In the genomic region with DNA sequence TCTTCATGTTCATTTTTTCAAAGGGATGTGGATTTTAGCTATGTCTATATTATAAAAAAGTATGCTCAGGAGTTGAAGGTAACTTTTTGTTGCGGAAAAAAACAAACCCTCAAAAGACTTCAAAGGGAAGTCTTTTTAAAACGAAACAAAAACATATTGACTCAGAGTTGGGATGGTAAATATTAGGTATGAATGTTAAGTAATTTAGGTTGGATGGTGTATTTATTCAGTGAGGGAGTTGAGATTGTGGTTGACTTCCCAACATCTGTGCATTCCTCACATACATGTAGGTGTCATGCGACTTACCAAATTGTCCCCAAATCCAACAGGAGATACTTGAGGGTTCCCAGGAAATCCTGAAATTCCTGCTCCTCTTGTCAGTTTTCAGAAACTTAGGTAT, we compare ENCODE assay signal across 1 cellular context.
TF ChIP-seq lines count a peak whose summit lies in the region.

No MANE protein-coding gene starts in this region.

TF ChIP-seq in HepG2, 621 proteins besides CTCF, POLR2A, EP300 and RAD21 (continued from another document and continues in another):
- TF ChIP-seq, protein P1, sequence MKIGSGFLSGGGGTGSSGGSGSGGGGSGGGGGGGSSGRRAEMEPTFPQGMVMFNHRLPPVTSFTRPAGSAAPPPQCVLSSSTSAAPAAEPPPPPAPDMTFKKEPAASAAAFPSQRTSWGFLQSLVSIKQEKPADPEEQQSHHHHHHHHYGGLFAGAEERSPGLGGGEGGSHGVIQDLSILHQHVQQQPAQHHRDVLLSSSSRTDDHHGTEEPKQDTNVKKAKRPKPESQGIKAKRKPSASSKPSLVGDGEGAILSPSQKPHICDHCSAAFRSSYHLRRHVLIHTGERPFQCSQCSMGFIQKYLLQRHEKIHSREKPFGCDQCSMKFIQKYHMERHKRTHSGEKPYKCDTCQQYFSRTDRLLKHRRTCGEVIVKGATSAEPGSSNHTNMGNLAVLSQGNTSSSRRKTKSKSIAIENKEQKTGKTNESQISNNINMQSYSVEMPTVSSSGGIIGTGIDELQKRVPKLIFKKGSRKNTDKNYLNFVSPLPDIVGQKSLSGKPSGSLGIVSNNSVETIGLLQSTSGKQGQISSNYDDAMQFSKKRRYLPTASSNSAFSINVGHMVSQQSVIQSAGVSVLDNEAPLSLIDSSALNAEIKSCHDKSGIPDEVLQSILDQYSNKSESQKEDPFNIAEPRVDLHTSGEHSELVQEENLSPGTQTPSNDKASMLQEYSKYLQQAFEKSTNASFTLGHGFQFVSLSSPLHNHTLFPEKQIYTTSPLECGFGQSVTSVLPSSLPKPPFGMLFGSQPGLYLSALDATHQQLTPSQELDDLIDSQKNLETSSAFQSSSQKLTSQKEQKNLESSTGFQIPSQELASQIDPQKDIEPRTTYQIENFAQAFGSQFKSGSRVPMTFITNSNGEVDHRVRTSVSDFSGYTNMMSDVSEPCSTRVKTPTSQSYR (CRISPR knock-in tag; IDR thresholded peaks at IDR 0.05; ENCODE audit: borderline replicate concordance): peak; percentile 45; the same call in 1 of the 2 replicates
- TF ChIP-seq HHEX (CRISPR knock-in tag; IDR thresholded peaks at IDR 0.05) (peak; percentile 76), MED1 (CRISPR knock-in tag; IDR thresholded peaks at IDR 0.05) (peak; percentile 93), ZNF747 (CRISPR knock-in tag; IDR thresholded peaks at IDR 0.05; ENCODE audit: borderline replicate concordance) (0 out of 2 replicates have a peak, but pooled peaks have one; percentile 35), ZNF773 (CRISPR knock-in tag; IDR thresholded peaks at IDR 0.05; ENCODE audit: borderline replicate concordance) (no peak), ZBTB3 (CRISPR knock-in tag; IDR thresholded peaks at IDR 0.05; ENCODE audit: borderline replicate concordance, low read depth) (no peak), ETV5 (CRISPR knock-in tag; IDR thresholded peaks at IDR 0.05; ENCODE audit: borderline replicate concordance) (peak; percentile 78; the same call in 1 of the 2 replicates), NCOA2 (CRISPR knock-in tag; IDR thresholded peaks at IDR 0.05) (peak; percentile 98), KAT8 (CRISPR knock-in tag; IDR thresholded peaks at IDR 0.05) (peak; percentile 80), ZNF331 (CRISPR knock-in tag; IDR thresholded peaks at IDR 0.05) (peak; percentile 70; the same call in 1 of the 2 replicates), TBX3 (IDR thresholded peaks at IDR 0.05; ENCODE audit: borderline replicate concordance) (peak; percentile 96), MAZ (IDR thresholded peaks at IDR 0.05; ENCODE audit: borderline replicate concordance, low read depth, low read length) (no peak), MAZ (CRISPR knock-in tag; IDR thresholded peaks at IDR 0.05; ENCODE audit: low read depth) (peak; percentile 40; the same call in 1 of the 2 replicates), ZSCAN9 (CRISPR knock-in tag; IDR thresholded peaks at IDR 0.05; ENCODE audit: borderline replicate concordance) (peak; percentile 62; the same call in 1 of the 2 replicates), MBD4 (IDR thresholded peaks at IDR 0.05; ENCODE audit: borderline replicate concordance, low read length) (peak; percentile 98), ELF4 (CRISPR knock-in tag; IDR thresholded peaks at IDR 0.05; ENCODE audit: borderline replicate concordance) (0 out of 2 replicates have a peak, but pooled peaks have one; percentile 36), FOSL2 (CRISPR knock-in tag; IDR thresholded peaks at IDR 0.05) (peak; percentile 69), MEIS1 (CRISPR knock-in tag; IDR thresholded peaks at IDR 0.05; ENCODE audit: borderline replicate concordance) (no peak), NKX3-1 (CRISPR knock-in tag; IDR thresholded peaks at IDR 0.05) (peak; percentile 50; the same call in 1 of the 2 replicates), HNF4A (CRISPR knock-in tag; IDR thresholded peaks at IDR 0.05) (peak; percentile 58), FOXK2 (IDR thresholded peaks at IDR 0.05) (no peak), SIX1 (CRISPR knock-in tag; IDR thresholded peaks at IDR 0.05; ENCODE audit: borderline replicate concordance) (peak; percentile 69; the same call in 1 of the 2 replicates), GATAD2A (CRISPR knock-in tag; IDR thresholded peaks at IDR 0.05) (peak; percentile 96), TEAD3 (CRISPR knock-in tag; optimal IDR thresholded peaks at IDR 0.05; ENCODE audit: borderline replicate concordance) (peak; percentile 98), RFXAP (CRISPR knock-in tag; IDR thresholded peaks at IDR 0.05; ENCODE audit: borderline replicate concordance) (0 out of 2 replicates have a peak, but pooled peaks have one; percentile 25), RBM39 (IDR thresholded peaks at IDR 0.05; ENCODE audit: low read depth, low read length, poor library complexity, severe bottlenecking) (no peak), KLF6 (CRISPR knock-in tag; IDR thresholded peaks at IDR 0.05) (peak; percentile 46; the same call in 1 of the 2 replicates), HOXA5 (CRISPR knock-in tag; IDR thresholded peaks at IDR 0.05) (peak; percentile 57; the same call in 1 of the 2 replicates), KDM5B (CRISPR knock-in tag; IDR thresholded peaks at IDR 0.05; ENCODE audit: borderline replicate concordance) (no peak)
- TF ChIP-seq, protein P2, sequence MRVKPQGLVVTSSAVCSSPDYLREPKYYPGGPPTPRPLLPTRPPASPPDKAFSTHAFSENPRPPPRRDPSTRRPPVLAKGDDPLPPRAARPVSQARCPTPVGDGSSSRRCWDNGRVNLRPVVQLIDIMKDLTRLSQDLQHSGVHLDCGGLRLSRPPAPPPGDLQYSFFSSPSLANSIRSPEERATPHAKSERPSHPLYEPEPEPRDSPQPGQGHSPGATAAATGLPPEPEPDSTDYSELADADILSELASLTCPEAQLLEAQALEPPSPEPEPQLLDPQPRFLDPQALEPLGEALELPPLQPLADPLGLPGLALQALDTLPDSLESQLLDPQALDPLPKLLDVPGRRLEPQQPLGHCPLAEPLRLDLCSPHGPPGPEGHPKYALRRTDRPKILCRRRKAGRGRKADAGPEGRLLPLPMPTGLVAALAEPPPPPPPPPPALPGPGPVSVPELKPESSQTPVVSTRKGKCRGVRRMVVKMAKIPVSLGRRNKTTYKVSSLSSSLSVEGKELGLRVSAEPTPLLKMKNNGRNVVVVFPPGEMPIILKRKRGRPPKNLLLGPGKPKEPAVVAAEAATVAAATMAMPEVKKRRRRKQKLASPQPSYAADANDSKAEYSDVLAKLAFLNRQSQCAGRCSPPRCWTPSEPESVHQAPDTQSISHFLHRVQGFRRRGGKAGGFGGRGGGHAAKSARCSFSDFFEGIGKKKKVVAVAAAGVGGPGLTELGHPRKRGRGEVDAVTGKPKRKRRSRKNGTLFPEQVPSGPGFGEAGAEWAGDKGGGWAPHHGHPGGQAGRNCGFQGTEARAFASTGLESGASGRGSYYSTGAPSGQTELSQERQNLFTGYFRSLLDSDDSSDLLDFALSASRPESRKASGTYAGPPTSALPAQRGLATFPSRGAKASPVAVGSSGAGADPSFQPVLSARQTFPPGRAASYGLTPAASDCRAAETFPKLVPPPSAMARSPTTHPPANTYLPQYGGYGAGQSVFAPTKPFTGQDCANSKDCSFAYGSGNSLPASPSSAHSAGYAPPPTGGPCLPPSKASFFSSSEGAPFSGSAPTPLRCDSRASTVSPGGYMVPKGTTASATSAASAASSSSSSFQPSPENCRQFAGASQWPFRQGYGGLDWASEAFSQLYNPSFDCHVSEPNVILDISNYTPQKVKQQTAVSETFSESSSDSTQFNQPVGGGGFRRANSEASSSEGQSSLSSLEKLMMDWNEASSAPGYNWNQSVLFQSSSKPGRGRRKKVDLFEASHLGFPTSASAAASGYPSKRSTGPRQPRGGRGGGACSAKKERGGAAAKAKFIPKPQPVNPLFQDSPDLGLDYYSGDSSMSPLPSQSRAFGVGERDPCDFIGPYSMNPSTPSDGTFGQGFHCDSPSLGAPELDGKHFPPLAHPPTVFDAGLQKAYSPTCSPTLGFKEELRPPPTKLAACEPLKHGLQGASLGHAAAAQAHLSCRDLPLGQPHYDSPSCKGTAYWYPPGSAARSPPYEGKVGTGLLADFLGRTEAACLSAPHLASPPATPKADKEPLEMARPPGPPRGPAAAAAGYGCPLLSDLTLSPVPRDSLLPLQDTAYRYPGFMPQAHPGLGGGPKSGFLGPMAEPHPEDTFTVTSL (CRISPR knock-in tag; IDR thresholded peaks at IDR 0.05; ENCODE audit: borderline replicate concordance): peak; percentile 96
- TF ChIP-seq, protein P3, sequence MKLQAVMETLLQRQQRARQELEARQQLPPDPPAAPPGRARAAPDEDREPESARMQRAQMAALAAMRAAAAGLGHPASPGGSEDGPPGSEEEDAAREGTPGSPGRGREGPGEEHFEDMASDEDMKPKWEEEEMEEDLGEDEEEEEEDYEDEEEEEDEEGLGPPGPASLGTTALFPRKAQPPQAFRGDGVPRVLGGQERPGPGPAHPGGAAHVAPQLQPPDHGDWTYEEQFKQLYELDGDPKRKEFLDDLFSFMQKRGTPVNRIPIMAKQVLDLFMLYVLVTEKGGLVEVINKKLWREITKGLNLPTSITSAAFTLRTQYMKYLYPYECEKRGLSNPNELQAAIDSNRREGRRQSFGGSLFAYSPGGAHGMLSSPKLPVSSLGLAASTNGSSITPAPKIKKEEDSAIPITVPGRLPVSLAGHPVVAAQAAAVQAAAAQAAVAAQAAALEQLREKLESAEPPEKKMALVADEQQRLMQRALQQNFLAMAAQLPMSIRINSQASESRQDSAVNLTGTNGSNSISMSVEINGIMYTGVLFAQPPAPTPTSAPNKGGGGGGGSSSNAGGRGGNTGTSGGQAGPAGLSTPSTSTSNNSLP (IDR thresholded peaks at IDR 0.05; ENCODE audit: low read depth, low read length): peak; percentile 77; the same call in 1 of the 2 replicates
- TF ChIP-seq, protein P4, sequence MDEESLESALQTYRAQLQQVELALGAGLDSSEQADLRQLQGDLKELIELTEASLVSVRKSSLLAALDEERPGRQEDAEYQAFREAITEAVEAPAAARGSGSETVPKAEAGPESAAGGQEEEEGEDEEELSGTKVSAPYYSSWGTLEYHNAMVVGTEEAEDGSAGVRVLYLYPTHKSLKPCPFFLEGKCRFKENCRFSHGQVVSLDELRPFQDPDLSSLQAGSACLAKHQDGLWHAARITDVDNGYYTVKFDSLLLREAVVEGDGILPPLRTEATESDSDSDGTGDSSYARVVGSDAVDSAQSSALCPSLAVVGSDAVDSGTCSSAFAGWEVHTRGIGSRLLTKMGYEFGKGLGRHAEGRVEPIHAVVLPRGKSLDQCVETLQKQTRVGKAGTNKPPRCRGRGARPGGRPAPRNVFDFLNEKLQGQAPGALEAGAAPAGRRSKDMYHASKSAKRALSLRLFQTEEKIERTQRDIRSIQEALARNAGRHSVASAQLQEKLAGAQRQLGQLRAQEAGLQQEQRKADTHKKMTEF (CRISPR knock-in tag; IDR thresholded peaks at IDR 0.05): peak; percentile 90
- TF ChIP-seq, protein P5, sequence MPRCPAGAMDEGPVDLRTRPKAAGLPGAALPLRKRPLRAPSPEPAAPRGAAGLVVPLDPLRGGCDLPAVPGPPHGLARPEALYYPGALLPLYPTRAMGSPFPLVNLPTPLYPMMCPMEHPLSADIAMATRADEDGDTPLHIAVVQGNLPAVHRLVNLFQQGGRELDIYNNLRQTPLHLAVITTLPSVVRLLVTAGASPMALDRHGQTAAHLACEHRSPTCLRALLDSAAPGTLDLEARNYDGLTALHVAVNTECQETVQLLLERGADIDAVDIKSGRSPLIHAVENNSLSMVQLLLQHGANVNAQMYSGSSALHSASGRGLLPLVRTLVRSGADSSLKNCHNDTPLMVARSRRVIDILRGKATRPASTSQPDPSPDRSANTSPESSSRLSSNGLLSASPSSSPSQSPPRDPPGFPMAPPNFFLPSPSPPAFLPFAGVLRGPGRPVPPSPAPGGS (CRISPR knock-in tag; IDR thresholded peaks at IDR 0.05): no peak
- TF ChIP-seq, protein P6, sequence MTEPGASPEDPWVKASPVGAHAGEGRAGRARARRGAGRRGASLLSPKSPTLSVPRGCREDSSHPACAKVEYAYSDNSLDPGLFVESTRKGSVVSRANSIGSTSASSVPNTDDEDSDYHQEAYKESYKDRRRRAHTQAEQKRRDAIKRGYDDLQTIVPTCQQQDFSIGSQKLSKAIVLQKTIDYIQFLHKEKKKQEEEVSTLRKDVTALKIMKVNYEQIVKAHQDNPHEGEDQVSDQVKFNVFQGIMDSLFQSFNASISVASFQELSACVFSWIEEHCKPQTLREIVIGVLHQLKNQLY (CRISPR knock-in tag; IDR thresholded peaks at IDR 0.05): peak; percentile 57
- TF ChIP-seq, protein P7, sequence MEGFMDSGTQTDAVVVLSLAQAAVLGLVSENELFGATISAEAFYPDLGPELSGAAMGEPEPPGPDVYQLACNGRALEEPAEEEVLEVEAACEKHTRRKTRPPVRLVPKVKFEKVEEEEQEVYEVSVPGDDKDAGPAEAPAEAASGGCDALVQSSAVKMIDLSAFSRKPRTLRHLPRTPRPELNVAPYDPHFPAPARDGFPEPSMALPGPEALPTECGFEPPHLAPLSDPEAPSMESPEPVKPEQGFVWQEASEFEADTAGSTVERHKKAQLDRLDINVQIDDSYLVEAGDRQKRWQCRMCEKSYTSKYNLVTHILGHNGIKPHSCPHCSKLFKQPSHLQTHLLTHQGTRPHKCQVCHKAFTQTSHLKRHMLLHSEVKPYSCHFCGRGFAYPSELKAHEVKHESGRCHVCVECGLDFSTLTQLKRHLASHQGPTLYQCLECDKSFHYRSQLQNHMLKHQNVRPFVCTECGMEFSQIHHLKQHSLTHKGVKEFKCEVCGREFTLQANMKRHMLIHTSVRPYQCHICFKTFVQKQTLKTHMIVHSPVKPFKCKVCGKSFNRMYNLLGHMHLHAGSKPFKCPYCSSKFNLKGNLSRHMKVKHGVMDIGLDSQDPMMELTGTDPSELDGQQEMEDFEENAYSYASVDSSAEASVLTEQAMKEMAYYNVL (CRISPR knock-in tag; IDR thresholded peaks at IDR 0.05; ENCODE audit: borderline replicate concordance): no peak
- TF ChIP-seq, protein P8, sequence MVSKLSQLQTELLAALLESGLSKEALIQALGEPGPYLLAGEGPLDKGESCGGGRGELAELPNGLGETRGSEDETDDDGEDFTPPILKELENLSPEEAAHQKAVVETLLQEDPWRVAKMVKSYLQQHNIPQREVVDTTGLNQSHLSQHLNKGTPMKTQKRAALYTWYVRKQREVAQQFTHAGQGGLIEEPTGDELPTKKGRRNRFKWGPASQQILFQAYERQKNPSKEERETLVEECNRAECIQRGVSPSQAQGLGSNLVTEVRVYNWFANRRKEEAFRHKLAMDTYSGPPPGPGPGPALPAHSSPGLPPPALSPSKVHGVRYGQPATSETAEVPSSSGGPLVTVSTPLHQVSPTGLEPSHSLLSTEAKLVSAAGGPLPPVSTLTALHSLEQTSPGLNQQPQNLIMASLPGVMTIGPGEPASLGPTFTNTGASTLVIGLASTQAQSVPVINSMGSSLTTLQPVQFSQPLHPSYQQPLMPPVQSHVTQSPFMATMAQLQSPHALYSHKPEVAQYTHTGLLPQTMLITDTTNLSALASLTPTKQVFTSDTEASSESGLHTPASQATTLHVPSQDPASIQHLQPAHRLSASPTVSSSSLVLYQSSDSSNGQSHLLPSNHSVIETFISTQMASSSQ (IDR thresholded peaks at IDR 0.05; ENCODE audit: low read depth): peak; percentile 64
- TF ChIP-seq, protein P8 (CRISPR knock-in tag; IDR thresholded peaks at IDR 0.05; ENCODE audit: borderline replicate concordance): peak; percentile 79; the same call in 1 of the 2 replicates
